8 cellular contexts compared by ENCODE assay signal in genomic region chr4:26822974-26823373, GRCh38. TPM values are rescaled to one million over a fixed set of nuclear protein-coding genes. Genes with fewer than 3 reads are reported as not detected.
A peak's percentile ranks its signal among the peaks of the same experiment; 100 is the strongest.
DNase-seq lines count a peak whose midpoint lies in the region; ATAC-seq and TF ChIP-seq lines count a peak whose summit lies in the region.
"Not testable (repeated sequence)": the region's sequence is repeated elsewhere in the genome, so short reads cannot be mapped to it uniquely, and the experiment has no call there.

No MANE protein-coding gene starts in this region.

- POLR2A ChIA-PET in HEK293 (lab: Yijun Ruan, JAX), result not testable (repeated sequence)
- POLR2A ChIA-PET in activated CD8-positive, alpha-beta T cell treated with anti-CD3 and anti-CD28 coated beads for 36 hours (lab: Charles Lee), result interaction anchor here (0.6 to 1.7 kb wide), 2 partner anchors 9 to 11 kb away, joined by 3 read pairs; no protein-coding TSS in a partner anchor

- H3K27me3 Mint-ChIP-seq in CD4-positive, CD25-positive, alpha-beta regulatory T cell; activated CD8-positive, alpha-beta T cell treated with anti-CD3 and anti-CD28 coated beads for 36 hours; activated naive CD8-positive, alpha-beta T cell treated with anti-CD3 and anti-CD28 coated beads, Interleukin-2, amount 50 U/mL, for 24 hours: not testable (repeated sequence)
- H3K27me3 Mint-ChIP-seq in naive B cell, result peaks cover 38 to 62% (median 47%) of the 10 kb centered on the region in 3 donors

- H3K36me3 Mint-ChIP-seq in CD4-positive, CD25-positive, alpha-beta regulatory T cell; activated CD8-positive, alpha-beta T cell treated with anti-CD3 and anti-CD28 coated beads for 36 hours (ENCODE audit: low read depth); activated naive CD8-positive, alpha-beta T cell treated with anti-CD3 and anti-CD28 coated beads, Interleukin-2, amount 50 U/mL, for 24 hours (ENCODE audit: low read depth); naive B cell: not testable (repeated sequence)

- H4K20me1 ChIP-seq in hepatocyte (ENCODE audit: insufficient read depth, poor library complexity, severe bottlenecking), result not testable (repeated sequence)

- CTCF ChIA-PET in HEK293 (lab: Yijun Ruan, JAX); activated CD8-positive, alpha-beta T cell treated with anti-CD3 and anti-CD28 coated beads for 36 hours (lab: Charles Lee): not testable (repeated sequence)

- not testable (repeated sequence) for TF ChIP-seq EP300 in transverse colon (IDR thresholded peaks at IDR 0.05; ENCODE audit: low read depth)

- H3K4me1 Mint-ChIP-seq in CD4-positive, CD25-positive, alpha-beta regulatory T cell, result peaks cover 7 to 31% (median 14%) of the 10 kb centered on the region in 4 donors
- peaks cover 11% of the 10 kb centered on the region for H3K4me1 Mint-ChIP-seq in activated CD8-positive, alpha-beta T cell treated with anti-CD3 and anti-CD28 coated beads for 36 hours (ENCODE audit: low read depth)
- peaks cover 41% of the 10 kb centered on the region for H3K4me1 Mint-ChIP-seq in activated naive CD8-positive, alpha-beta T cell treated with anti-CD3 and anti-CD28 coated beads, Interleukin-2, amount 50 U/mL, for 24 hours
- peaks cover 61 to 87% (median 68%) of the 10 kb centered on the region in 3 donors for H3K4me1 Mint-ChIP-seq in naive B cell

- in situ Hi-C loops in transverse colon (cut with MboI; ENCODE audit: low pct_ligation_motif_present in 1 of 4, low pct_unique_long_range_greater_than_20kb in 1 of 4, low sequenced_read_pairs in 3 of 4), result not testable (repeated sequence)

- not testable (repeated sequence) for H3K36me3 ChIP-seq in CD4-positive, CD25-positive, alpha-beta regulatory T cell (ENCODE audit: control insufficient read depth, insufficient read depth, low read length); HEK293 (ENCODE audit: control insufficient read depth in 2 of 2, insufficient read depth in 1 of 2, low read length in 2 of 2); Peyer's patch; hepatocyte (replicated peaks; ENCODE audit: insufficient read depth, low read depth); transverse colon

- H3K27ac Mint-ChIP-seq in CD4-positive, CD25-positive, alpha-beta regulatory T cell, result peak overlapping the region; percentile 27 to 78 (median 33)
- H3K27ac Mint-ChIP-seq in activated CD8-positive, alpha-beta T cell treated with anti-CD3 and anti-CD28 coated beads for 36 hours, result peak overlapping the region; percentile 56
- peak overlapping the region; percentile 57 for H3K27ac Mint-ChIP-seq in activated naive CD8-positive, alpha-beta T cell treated with anti-CD3 and anti-CD28 coated beads, Interleukin-2, amount 50 U/mL, for 24 hours
- peak overlapping the region; percentile 39 to 93 (median 78) for H3K27ac Mint-ChIP-seq in naive B cell

- peaks cover 14% of the 10 kb centered on the region for H3K4me1 ChIP-seq in CD4-positive, CD25-positive, alpha-beta regulatory T cell (ENCODE audit: control insufficient read depth, insufficient read depth, low read length, poor library complexity, severe bottlenecking)
- H3K4me1 ChIP-seq in HEK293 (ENCODE audit: control insufficient read depth, insufficient read depth, low read length); hepatocyte (ENCODE audit: insufficient read depth): not testable (repeated sequence)
- H3K4me1 ChIP-seq in Peyer's patch (peaks cover 9 to 21% (median 9%) of the 10 kb centered on the region in 4 donors), transverse colon (peaks cover 0 to 20% (median 4%) of the 10 kb centered on the region in 4 donors)

- not testable (repeated sequence) for H3K9me3 ChIP-seq in CD4-positive, CD25-positive, alpha-beta regulatory T cell (ENCODE audit: control insufficient read depth in 2 of 2, low read length in 2 of 2); HEK293 (ENCODE audit: control insufficient read depth, insufficient read depth, low read depth, low read length); Peyer's patch; hepatocyte (ENCODE audit: low read depth); transverse colon

- not testable (repeated sequence) for H3K79me2 ChIP-seq in hepatocyte

- TF ChIP-seq CTCF in HEK293 (tag by site-specific recombination; IDR thresholded peaks at IDR 0.05); Peyer's patch (IDR thresholded peaks at IDR 0.05); activated CD8-positive, alpha-beta T cell treated with anti-CD3 and anti-CD28 coated beads for 36 hours (IDR thresholded peaks at IDR 0.05); hepatocyte (IDR thresholded peaks at IDR 0.05; ENCODE audit: poor library complexity); transverse colon (IDR thresholded peaks at IDR 0.05): not testable (repeated sequence)

- H3K27ac ChIP-seq in CD4-positive, CD25-positive, alpha-beta regulatory T cell (ENCODE audit: insufficient read depth, low read length, poor library complexity, severe bottlenecking); HEK293 (ENCODE audit: extremely low read depth, low read depth, low read length): not testable (repeated sequence)
- H3K27ac ChIP-seq in Peyer's patch, result peak overlapping the region in 3 of 4 donors; percentile 3 to 63 (median 3)
- H3K27ac ChIP-seq in hepatocyte, result peak overlapping the region; percentile 88
- H3K27ac ChIP-seq in transverse colon, result peak overlapping the region in 3 of 4 donors; percentile 4 to 45 (median 19)

- not testable (repeated sequence) for H3K4me2 ChIP-seq in hepatocyte

- not testable (repeated sequence) for ATAC-seq in CD4-positive, CD25-positive, alpha-beta regulatory T cell (ENCODE audit: low read depth in 2 of 2); activated CD8-positive, alpha-beta T cell treated with anti-CD3 and anti-CD28 coated beads for 36 hours; activated naive CD8-positive, alpha-beta T cell treated with anti-CD3 and anti-CD28 coated beads, Interleukin-2, amount 50 U/mL, for 24 hours; naive B cell (ENCODE audit: low read depth in 2 of 2)

- TF ChIP-seq POLR2A in Peyer's patch (IDR thresholded peaks at IDR 0.05); transverse colon (IDR thresholded peaks at IDR 0.05): not testable (repeated sequence)

- H3K4me3 Mint-ChIP-seq in CD4-positive, CD25-positive, alpha-beta regulatory T cell, result peak overlapping the region in 1 of 4 donors; percentile 33
- not testable (repeated sequence) for H3K4me3 Mint-ChIP-seq in activated CD8-positive, alpha-beta T cell treated with anti-CD3 and anti-CD28 coated beads for 36 hours; activated naive CD8-positive, alpha-beta T cell treated with anti-CD3 and anti-CD28 coated beads, Interleukin-2, amount 50 U/mL, for 24 hours
- H3K4me3 Mint-ChIP-seq in naive B cell, result peak overlapping the region; percentile 14 to 88 (median 78)

- H2AFZ ChIP-seq in hepatocyte, result not testable (repeated sequence)

- not testable (repeated sequence) for DNase-seq in CD4-positive, CD25-positive, alpha-beta regulatory T cell; Peyer's patch; activated CD8-positive, alpha-beta T cell treated with anti-CD3 and anti-CD28 coated beads for 36 hours; activated naive CD8-positive, alpha-beta T cell treated with anti-CD3 and anti-CD28 coated beads, Interleukin-2, amount 50 U/mL, for 24 hours; hepatocyte (ENCODE audit: low spot score); naive B cell; transverse colon

- H3K9me2 ChIP-seq in hepatocyte (replicated peaks; ENCODE audit: insufficient read depth), result not testable (repeated sequence)

- H3K4me3 ChIP-seq in CD4-positive, CD25-positive, alpha-beta regulatory T cell (ENCODE audit: low read depth, low read length); HEK293 (ENCODE audit: low read depth, low read length); Peyer's patch; hepatocyte; transverse colon: not testable (repeated sequence)

- not testable (repeated sequence) for H3K27me3 ChIP-seq in CD4-positive, CD25-positive, alpha-beta regulatory T cell (ENCODE audit: control insufficient read depth, insufficient read depth, low read length); Peyer's patch; hepatocyte; transverse colon

- intact Hi-C loops in activated CD8-positive, alpha-beta T cell treated with anti-CD3 and anti-CD28 coated beads for 36 hours (cut with micrococcal nuclease); transverse colon (cut with DNase I; ENCODE audit: low total_unique reads): not testable (repeated sequence)

- H3K9me3 Mint-ChIP-seq in CD4-positive, CD25-positive, alpha-beta regulatory T cell, result peaks cover 2 to 16% (median 6%) of the 10 kb centered on the region in 7 donors
- peaks cover 18% of the 10 kb centered on the region for H3K9me3 Mint-ChIP-seq in activated CD8-positive, alpha-beta T cell treated with anti-CD3 and anti-CD28 coated beads for 36 hours
- peaks cover 14% of the 10 kb centered on the region for H3K9me3 Mint-ChIP-seq in activated naive CD8-positive, alpha-beta T cell treated with anti-CD3 and anti-CD28 coated beads, Interleukin-2, amount 50 U/mL, for 24 hours
- peaks cover 5 to 27% (median 12%) of the 10 kb centered on the region in 7 donors for H3K9me3 Mint-ChIP-seq in naive B cell

- 98% methylated on average over 6 of the region's 6 CpGs for WGBS in hepatocyte (ENCODE audit: low lambda C conversion rate, missing lambda C conversion rate)
- WGBS in transverse colon (ENCODE audit: low coverage in 1 of 2), 2 donors, result 89 to 92% methylated on average over 6 of the region's 6 CpGs

TF ChIP-seq in HEK293, 187 proteins besides CTCF, POLR2A, EP300 and RAD21:
- TF ChIP-seq SETDB1 (IDR thresholded peaks at IDR 0.05; ENCODE audit: insufficient read length, low read length), result peak; percentile 75

RNA-seq across cellular contexts. Expression of gene STIM2, which starts 37.7 kb away (rescaled TPM):
- 83.4 TPM for total RNA-seq in CD4-positive, CD25-positive, alpha-beta regulatory T cell
- polyA plus RNA-seq in CD4-positive, CD25-positive, alpha-beta regulatory T cell, result 10 to 100 TPM; 20.2 to 30.5 (median 22.9) TPM
- total RNA-seq in Peyer's patch, result 10 to 100 TPM; 35.7 to 82.5 (median 39.2) TPM
- total RNA-seq in activated CD8-positive, alpha-beta T cell treated with anti-CD3 and anti-CD28 coated beads for 36 hours, result 10 to 100 TPM; 44.4 to 46.6 TPM
- total RNA-seq in hepatocyte, result 16.5 and 17.0 TPM in 2 replicates
- 12.2 and 13.2 TPM in 2 replicates for polyA plus RNA-seq in hepatocyte
- polyA plus RNA-seq in naive B cell (ENCODE audit: low read depth in 6 of 6), result 10 to 100 TPM; 35.5 to 63.2 (median 46.0) TPM
- total RNA-seq in transverse colon, result 10 to 100 TPM; 17.2 to 71.4 (median 20.7) TPM
